13 cellular contexts compared by ENCODE assay signal in the genomic region with DNA sequence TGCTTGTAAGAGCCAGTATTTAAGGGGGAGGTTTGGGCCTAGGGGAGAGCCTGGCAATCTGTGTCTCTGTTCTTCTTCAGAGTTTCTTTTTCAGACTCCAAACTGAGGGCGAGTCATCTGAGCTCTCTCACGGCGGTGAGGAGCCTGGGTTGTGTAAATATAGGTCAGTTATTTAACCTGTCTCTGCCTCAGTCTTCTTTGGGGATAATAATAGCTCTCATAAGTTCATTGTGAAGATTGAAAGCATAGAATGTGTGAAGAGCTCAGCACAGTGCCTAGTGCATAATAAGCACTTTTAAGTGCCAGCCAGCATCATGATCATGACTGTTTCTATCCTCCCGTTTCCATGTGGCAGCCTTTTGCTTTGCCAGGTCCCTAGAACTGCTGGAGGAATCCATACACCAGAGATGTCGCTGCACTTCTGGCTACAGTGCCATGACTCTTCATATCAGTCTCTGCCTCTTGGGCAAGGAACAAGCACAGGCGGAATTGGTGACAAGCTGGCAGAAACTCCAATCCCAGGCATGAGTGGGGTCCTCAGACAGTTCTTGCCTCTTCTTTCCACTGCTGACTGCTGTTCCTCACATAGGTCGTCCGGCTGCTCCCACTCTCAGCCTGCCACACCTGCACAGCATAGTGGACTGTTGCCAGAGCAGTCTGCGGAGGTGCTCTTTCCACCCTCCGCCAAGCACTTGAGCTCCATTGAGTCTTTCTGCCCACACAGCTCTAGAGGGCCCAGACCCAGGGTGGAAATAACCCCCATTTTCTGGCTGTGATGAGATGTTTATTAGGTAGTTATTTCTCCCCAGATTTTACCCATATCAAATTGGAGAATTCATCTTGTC.
A peak's percentile ranks its signal among the peaks of the same experiment; 100 is the strongest.
DNase-seq lines count a peak whose midpoint lies in the region; TF ChIP-seq lines count a peak whose summit lies in the region.
"Had no signal": no experiment of that assay in that cellular context is flagged by ENCODE, and none has a peak within 500 bp of the region (broad histone marks: within the 10 kb centered on the region; RNA-seq: fewer than 3 reads in every experiment).

No MANE protein-coding gene starts in this region.

- DNase-seq in Ammon's horn (ENCODE audit: low spot score): peak; percentile 47
- DNase-seq in NCI-H1105 (lab: John Stamatoyannopoulos, UW): peak; percentile 49
- peak; percentile 22 to 55 for DNase-seq in cardiac fibroblast (ENCODE audit: low read depth in 2 of 2)
- no peak for DNase-seq in UCSD-AML1 (lab: John Stamatoyannopoulos, UW; ENCODE audit: unreplicated experiment)
- DNase-seq in NCI-H2081 (lab: John Stamatoyannopoulos, UW): no peak
- no peak for DNase-seq in lower leg skin (ENCODE audit: low spot score in 2 of 2)
- no peak for DNase-seq in T-helper 1 cell
- DNase-seq: amniotic stem cell, GF-D8, natural killer cell, Peyer's patch, spleen had no signal

- no peak for TF ChIP-seq CTCF in cardiac fibroblast (IDR thresholded peaks at IDR 0.05; ENCODE audit: low read depth, low read length)
- TF ChIP-seq CTCF in lower leg skin (IDR thresholded peaks at IDR 0.05): no peak

- 65 to 72% methylated on average over 10 of the region's 10 CpGs for WGBS in lower leg skin, 2 donors

- peak overlapping the region; percentile 19 for H3K27ac ChIP-seq in muscle layer of colon (ENCODE audit: low read depth, low read length)
- H3K27ac ChIP-seq: spleen had no signal

- no peaks in the 10 kb centered on the region for H3K36me3 ChIP-seq in muscle layer of colon (ENCODE audit: insufficient read depth, low read length)
- H3K36me3 ChIP-seq: Peyer's patch, spleen had no signal

- H3K9me3 ChIP-seq in muscle layer of colon (ENCODE audit: low read length): no peaks in the 10 kb centered on the region
- H3K9me3 ChIP-seq: Peyer's patch, spleen had no signal

- intact Hi-C loops in lower leg skin (cut with DNase I; ENCODE audit: low total_unique reads): loop anchor here (10.0 kb wide), 1 partner anchor 523 kb away; no protein-coding TSS in a partner anchor

- no peak for TF ChIP-seq POLR2A in lower leg skin (IDR thresholded peaks at IDR 0.05)

- H3K4me1 ChIP-seq in muscle layer of colon (ENCODE audit: insufficient read depth, low read length): peaks cover 21% of the 10 kb centered on the region

- H3K27me3 ChIP-seq in muscle layer of colon (ENCODE audit: control insufficient read depth in 1 of 2, insufficient read depth in 2 of 2, low read length in 2 of 2): no peaks in the 10 kb centered on the region
- H3K27me3 ChIP-seq: Peyer's patch had no signal

- H3K9ac ChIP-seq in muscle layer of colon (ENCODE audit: low read length): peak overlapping the region; percentile 30

- H3K4me3 ChIP-seq in cardiac fibroblast (replicated peaks in 1 of 2; ENCODE audit: low read depth in 2 of 2, low read length in 2 of 2) (no peak overlapping the region), muscle layer of colon (ENCODE audit: low read depth in 1 of 2, low read length in 2 of 2) (no peak overlapping the region), lower leg skin (ENCODE audit: low read depth, poor library complexity, severe bottlenecking) (no peak overlapping the region)
- H3K4me3 ChIP-seq: Peyer's patch, spleen had no signal

Comparison
In these comparisons a context has a peak if more than half of its experiments do, and no peak if none do; other contexts are left out.
1. DNase-seq: peak in Ammon's horn (single experiment), NCI-H1105 (single experiment) and cardiac fibroblast (2 of 2); none in UCSD-AML1 (single experiment), NCI-H2081 (0 of 2), lower leg skin (0 of 2) and T-helper 1 cell (0 of 5).